ENCODE assay signal across 12 cellular contexts in the genomic region with DNA sequence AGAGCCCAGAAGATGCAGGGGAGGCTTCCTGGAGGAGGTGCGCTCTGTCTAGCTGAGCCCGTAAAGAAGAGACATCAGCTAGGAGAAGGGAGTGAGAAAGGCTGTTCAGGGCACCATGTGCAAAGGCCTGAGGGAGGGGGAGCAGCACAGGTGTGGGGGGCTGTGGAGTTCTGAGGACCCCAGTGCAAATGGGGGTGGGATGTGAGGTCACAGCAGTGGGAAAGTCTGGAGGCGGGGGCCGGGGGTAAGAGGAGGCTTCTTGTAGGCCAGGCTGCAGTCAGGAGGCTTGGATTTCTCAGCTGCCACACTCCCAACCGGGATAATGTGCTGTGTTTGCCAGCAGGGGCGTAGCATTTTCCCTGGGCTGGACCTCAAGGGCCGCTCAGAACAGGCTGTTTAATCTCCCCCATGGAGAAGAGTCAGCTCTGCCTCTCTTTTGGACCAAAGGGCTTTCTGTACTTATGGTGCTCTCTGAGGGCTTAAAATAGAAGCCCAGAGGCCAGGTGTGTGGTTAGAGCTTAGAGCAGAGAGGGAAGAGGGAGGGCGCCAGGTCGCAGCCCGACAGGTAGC. TPM values are rescaled to one million over a fixed set of nuclear protein-coding genes. Genes with fewer than 3 reads are reported as not detected.
DNase-seq lines count a peak whose midpoint lies in the region; ATAC-seq and TF ChIP-seq lines count a peak whose summit lies in the region.
"Had no signal": no experiment of that assay in that cellular context is flagged by ENCODE, and none has a peak within 500 bp of the region (broad histone marks: within the 10 kb centered on the region; RNA-seq: fewer than 3 reads in every experiment).

No MANE protein-coding gene starts in this region.

- peaks cover 82% of the 10 kb centered on the region for H3K4me1 ChIP-seq in muscle layer of colon (ENCODE audit: insufficient read depth, low read length)
- H3K4me1 ChIP-seq: parathyroid adenoma had no signal

- peaks cover 28% of the 10 kb centered on the region for H3K36me3 ChIP-seq in muscle layer of colon (ENCODE audit: insufficient read depth, low read length)

- H3K36me3 Mint-ChIP-seq in endothelial cell (ENCODE audit: low read depth, unreplicated experiment), result no peaks in the 10 kb centered on the region
- H3K36me3 Mint-ChIP-seq: stimulated activated memory B cell treated with anti-CD40 and anti-IgM and Interleukin-4, amounts not matched to agents 10 μg/mL and 1 μg/mL and 100 μg/mL, for 72 hours had no signal

- no peaks in the 10 kb centered on the region for H3K9me3 Mint-ChIP-seq in endothelial cell (ENCODE audit: unreplicated experiment)
- H3K9me3 Mint-ChIP-seq in stimulated activated naive CD8-positive, alpha-beta T cell treated with anti-CD3 and anti-CD28 coated beads, Interleukin-15, amount 100 ng/mL, for 72 hours, result no peaks in the 10 kb centered on the region

- no peak overlapping the region for H3K27ac Mint-ChIP-seq in endothelial cell (ENCODE audit: unreplicated experiment)
- no peak overlapping the region for H3K27ac Mint-ChIP-seq in stimulated activated naive CD8-positive, alpha-beta T cell treated with anti-CD3 and anti-CD28 coated beads, Interleukin-15, amount 100 ng/mL, for 72 hours
- H3K27ac Mint-ChIP-seq: stimulated activated memory B cell treated with anti-CD40 and anti-IgM and Interleukin-4, amounts not matched to agents 10 μg/mL and 1 μg/mL and 100 μg/mL, for 72 hours had no signal

- H3K4me3 Mint-ChIP-seq in endothelial cell (ENCODE audit: unreplicated experiment), result no peak overlapping the region
- no peak overlapping the region for H3K4me3 Mint-ChIP-seq in stimulated activated naive CD8-positive, alpha-beta T cell treated with anti-CD3 and anti-CD28 coated beads, Interleukin-15, amount 100 ng/mL, for 72 hours
- H3K4me3 Mint-ChIP-seq: stimulated activated memory B cell treated with anti-CD40 and anti-IgM and Interleukin-4, amounts not matched to agents 10 μg/mL and 1 μg/mL and 100 μg/mL, for 72 hours had no signal

- peak overlapping the region; percentile 75 for H3K27ac ChIP-seq in muscle layer of colon (ENCODE audit: low read depth, low read length)
- H3K27ac ChIP-seq: parathyroid adenoma had no signal

- H3K4me3 ChIP-seq in muscle layer of colon (ENCODE audit: low read depth in 1 of 2, low read length in 2 of 2), result peak overlapping the region in 1 of 2 donors; percentile 16

- no peaks in the 10 kb centered on the region for H3K4me1 Mint-ChIP-seq in endothelial cell (ENCODE audit: unreplicated experiment)
- H3K4me1 Mint-ChIP-seq in stimulated activated naive CD8-positive, alpha-beta T cell treated with anti-CD3 and anti-CD28 coated beads, Interleukin-15, amount 100 ng/mL, for 72 hours, result no peaks in the 10 kb centered on the region
- H3K4me1 Mint-ChIP-seq: stimulated activated memory B cell treated with anti-CD40 and anti-IgM and Interleukin-4, amounts not matched to agents 10 μg/mL and 1 μg/mL and 100 μg/mL, for 72 hours had no signal

- DNase-seq in AG09319 (ENCODE audit: extremely low read depth, low read depth), result no peak
- peak; percentile 54 for DNase-seq in NCI-H187 treated with DMSO at 0.1 percent for 48 hours (lab: John Stamatoyannopoulos, UW)
- peak; percentile 47 for DNase-seq in endothelial cell (ENCODE audit: low spot score)
- no peak for DNase-seq in retina
- no peak for DNase-seq in stimulated activated naive CD8-positive, alpha-beta T cell treated with anti-CD3 and anti-CD28 coated beads, Interleukin-15, amount 100 ng/mL, for 72 hours
- DNase-seq: DND-41, PC-3 had no signal

- no peaks in the 10 kb centered on the region for H3K9me3 ChIP-seq in muscle layer of colon (ENCODE audit: low read length)

- H3K27me3 ChIP-seq in muscle layer of colon (ENCODE audit: control insufficient read depth in 1 of 2, insufficient read depth in 2 of 2, low read length in 2 of 2), result no peaks in the 10 kb centered on the region

- peak overlapping the region; percentile 31 for H3K9ac ChIP-seq in muscle layer of colon (ENCODE audit: low read length)
- H3K9ac ChIP-seq: parathyroid adenoma had no signal

- no peak for ATAC-seq in GM18858 (IDR thresholded peaks at IDR 0.05; ENCODE audit: unreplicated experiment)
- no peak for ATAC-seq in stimulated activated naive CD8-positive, alpha-beta T cell treated with anti-CD3 and anti-CD28 coated beads, Interleukin-15, amount 100 ng/mL, for 72 hours
- no peak for ATAC-seq in HG03469 (IDR thresholded peaks at IDR 0.05; ENCODE audit: unreplicated experiment)
- ATAC-seq: PC-3; stimulated activated memory B cell treated with anti-CD40 and anti-IgM and Interleukin-4, amounts not matched to agents 10 μg/mL and 1 μg/mL and 100 μg/mL, for 72 hours had no signal

- TF ChIP-seq CTCF in AG09319 (IDR thresholded peaks at IDR 0.05; ENCODE audit: low read depth, low read length) (peak; percentile 12; the same call in 1 of the 2 replicates), endothelial cell (IDR thresholded peaks at IDR 0.05; ENCODE audit: unreplicated experiment) (peak; percentile 19)

- H3K27me3 Mint-ChIP-seq in endothelial cell (ENCODE audit: unreplicated experiment), result peaks cover 15% of the 10 kb centered on the region
- H3K27me3 Mint-ChIP-seq in stimulated activated naive CD8-positive, alpha-beta T cell treated with anti-CD3 and anti-CD28 coated beads, Interleukin-15, amount 100 ng/mL, for 72 hours, result peaks cover 26% of the 10 kb centered on the region

RNA-seq across cellular contexts. Expression of a gene that starts 5.7 kb away (rescaled TPM):
- 0.13 TPM for total RNA-seq in endothelial cell (ENCODE audit: unreplicated experiment)

Comparison
In these comparisons a context has a peak if more than half of its experiments do, and no peak if none do; other contexts are left out.
1. DNase-seq: peak in NCI-H187 treated with DMSO at 0.1 percent for 48 hours (single experiment) and endothelial cell (single experiment); none in AG09319 (single experiment), retina (single experiment) and stimulated activated naive CD8-positive, alpha-beta T cell treated with anti-CD3 and anti-CD28 coated beads, Interleukin-15, amount 100 ng/mL, for 72 hours (0 of 2).